In the genomic region with DNA sequence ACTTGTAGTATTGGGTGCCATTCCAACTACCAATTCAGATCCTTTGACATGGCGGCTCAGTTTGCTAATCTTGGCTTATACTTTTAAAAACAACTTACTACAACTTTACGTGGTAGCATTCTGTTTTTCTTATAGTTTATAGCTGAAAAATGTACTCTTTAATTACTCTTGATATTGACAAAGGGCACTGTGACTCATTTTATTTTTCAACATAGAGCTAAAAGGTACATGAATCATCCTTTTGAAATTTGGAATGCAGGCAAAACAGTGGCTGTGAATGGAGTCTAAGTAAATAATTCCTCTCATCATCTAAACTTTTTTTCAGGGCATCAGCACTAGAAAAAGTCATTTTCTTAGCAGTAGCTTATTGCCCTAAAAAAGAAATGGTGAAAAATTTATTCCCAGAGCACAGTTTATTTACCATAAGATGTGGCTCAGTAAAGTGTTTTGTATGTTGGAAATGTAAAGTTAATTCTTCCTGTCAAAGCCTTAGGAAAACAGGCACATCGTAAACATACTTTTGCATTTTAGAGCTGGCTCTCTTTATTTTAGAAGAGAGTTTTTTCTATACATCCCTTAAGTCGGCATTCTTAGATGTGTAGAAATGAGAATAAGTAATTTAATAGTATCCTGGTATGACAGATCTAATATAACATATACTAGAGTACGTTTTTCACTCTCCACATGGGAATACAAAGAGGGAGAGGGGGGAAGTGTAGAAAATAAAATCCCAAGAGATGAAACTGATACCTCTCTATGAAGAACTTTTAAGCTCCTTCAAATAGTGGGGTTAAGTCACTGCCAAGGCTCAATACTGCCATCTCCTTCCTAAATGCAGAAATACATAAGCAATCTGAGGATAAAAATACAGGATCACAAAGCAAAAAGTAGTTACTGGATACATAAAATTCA, we compare ENCODE assay signal across 1 cellular context.
A peak's percentile ranks its signal among the peaks of the same experiment; 100 is the strongest.
TF ChIP-seq lines count a peak whose summit lies in the region.

No MANE protein-coding gene starts in this region.

TF ChIP-seq in A549, 52 proteins besides CTCF, POLR2A, EP300 and RAD21 (continued from another document):
- no peak for TF ChIP-seq ATOH8 (CRISPR knock-in tag; IDR thresholded peaks at IDR 0.05; ENCODE audit: low read depth)
- TF ChIP-seq ZSCAN20 (CRISPR knock-in tag; IDR thresholded peaks at IDR 0.05) = no peak
- TF ChIP-seq CHD4 (IDR thresholded peaks at IDR 0.05; ENCODE audit: borderline replicate concordance) = no peak
- TF ChIP-seq TFCP2L1 (CRISPR knock-in tag; IDR thresholded peaks at IDR 0.05) = no peak
- TF ChIP-seq, protein P1, sequence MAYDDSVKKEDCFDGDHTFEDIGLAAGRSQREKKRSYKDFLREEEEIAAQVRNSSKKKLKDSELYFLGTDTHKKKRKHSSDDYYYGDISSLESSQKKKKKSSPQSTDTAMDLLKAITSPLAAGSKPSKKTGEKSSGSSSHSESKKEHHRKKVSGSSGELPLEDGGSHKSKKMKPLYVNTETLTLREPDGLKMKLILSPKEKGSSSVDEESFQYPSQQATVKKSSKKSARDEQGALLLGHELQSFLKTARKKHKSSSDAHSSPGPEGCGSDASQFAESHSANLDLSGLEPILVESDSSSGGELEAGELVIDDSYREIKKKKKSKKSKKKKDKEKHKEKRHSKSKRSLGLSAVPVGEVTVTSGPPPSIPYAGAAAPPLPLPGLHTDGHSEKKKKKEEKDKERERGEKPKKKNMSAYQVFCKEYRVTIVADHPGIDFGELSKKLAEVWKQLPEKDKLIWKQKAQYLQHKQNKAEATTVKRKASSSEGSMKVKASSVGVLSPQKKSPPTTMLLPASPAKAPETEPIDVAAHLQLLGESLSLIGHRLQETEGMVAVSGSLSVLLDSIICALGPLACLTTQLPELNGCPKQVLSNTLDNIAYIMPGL (CRISPR knock-in tag; IDR thresholded peaks at IDR 0.05; ENCODE audit: borderline replicate concordance) = no peak
- TF ChIP-seq MAZ (IDR thresholded peaks at IDR 0.05; ENCODE audit: borderline replicate concordance, low read depth, low read length) = no peak
- TF ChIP-seq, protein P2, sequence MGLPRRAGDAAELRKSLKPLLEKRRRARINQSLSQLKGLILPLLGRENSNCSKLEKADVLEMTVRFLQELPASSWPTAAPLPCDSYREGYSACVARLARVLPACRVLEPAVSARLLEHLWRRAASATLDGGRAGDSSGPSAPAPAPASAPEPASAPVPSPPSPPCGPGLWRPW (IDR thresholded peaks at IDR 0.05) = no peak
- TF ChIP-seq MAX (IDR thresholded peaks at IDR 0.05) = 0 out of 2 replicates have a peak, but pooled peaks have one; percentile 16
- TF ChIP-seq CHD2 (IDR thresholded peaks at IDR 0.05; ENCODE audit: low read length, partially characterized antibody) = no peak
- no peak for TF ChIP-seq NR3C1 (IDR thresholded peaks at IDR 0.05)
- TF ChIP-seq FOSB (CRISPR knock-in tag; IDR thresholded peaks at IDR 0.05) = no peak
- TF ChIP-seq ZC3H11A (IDR thresholded peaks at IDR 0.05) = no peak
- TF ChIP-seq BCL3 (IDR thresholded peaks at IDR 0.05) = 0 out of 3 replicates have a peak, but pooled peaks have one; percentile 30
- TF ChIP-seq E2F6 (IDR thresholded peaks at IDR 0.05; ENCODE audit: borderline replicate concordance, low read depth) = no peak
- TF ChIP-seq EHMT2 (IDR thresholded peaks at IDR 0.05; ENCODE audit: low read depth) = peak; percentile 6
- no peak for TF ChIP-seq ESRRA (IDR thresholded peaks at IDR 0.05; ENCODE audit: borderline replicate concordance, low read length)
- TF ChIP-seq CBX2 (IDR thresholded peaks at IDR 0.05; ENCODE audit: borderline replicate concordance, low read depth) = no peak
- no peak for TF ChIP-seq HDAC2 (IDR thresholded peaks at IDR 0.05)
- no peak for TF ChIP-seq REST (IDR thresholded peaks at IDR 0.05)
- no peak for TF ChIP-seq POLR2AphosphoS2 (conservative IDR thresholded peaks at IDR 0.05; ENCODE audit: low read length)
- TF ChIP-seq EHF (CRISPR knock-in tag; IDR thresholded peaks at IDR 0.05) = no peak
- no peak for TF ChIP-seq FOXS1 (CRISPR knock-in tag; IDR thresholded peaks at IDR 0.05)
- TF ChIP-seq, protein P3, sequence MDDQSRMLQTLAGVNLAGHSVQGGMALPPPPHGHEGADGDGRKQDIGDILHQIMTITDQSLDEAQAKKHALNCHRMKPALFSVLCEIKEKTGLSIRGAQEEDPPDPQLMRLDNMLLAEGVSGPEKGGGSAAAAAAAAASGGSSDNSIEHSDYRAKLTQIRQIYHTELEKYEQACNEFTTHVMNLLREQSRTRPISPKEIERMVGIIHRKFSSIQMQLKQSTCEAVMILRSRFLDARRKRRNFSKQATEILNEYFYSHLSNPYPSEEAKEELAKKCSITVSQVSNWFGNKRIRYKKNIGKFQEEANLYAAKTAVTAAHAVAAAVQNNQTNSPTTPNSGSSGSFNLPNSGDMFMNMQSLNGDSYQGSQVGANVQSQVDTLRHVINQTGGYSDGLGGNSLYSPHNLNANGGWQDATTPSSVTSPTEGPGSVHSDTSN (IDR thresholded peaks at IDR 0.05) = no peak
- TF ChIP-seq RCOR1 (IDR thresholded peaks at IDR 0.05; ENCODE audit: low read depth, low read length) = no peak
- no peak for TF ChIP-seq HOXB13 (CRISPR knock-in tag; IDR thresholded peaks at IDR 0.05; ENCODE audit: low read depth)
- no peak for TF ChIP-seq NFE2L2 (conservative IDR thresholded peaks at IDR 0.05; ENCODE audit: low read length)
- no peak for TF ChIP-seq USF2 (IDR thresholded peaks at IDR 0.05)
- TF ChIP-seq RNF2 (IDR thresholded peaks at IDR 0.05; ENCODE audit: borderline replicate concordance, low read depth) = no peak
- peak; percentile 93 for TF ChIP-seq JUNB (IDR thresholded peaks at IDR 0.05)
- no peak for TF ChIP-seq HOXB5 (CRISPR knock-in tag; IDR thresholded peaks at IDR 0.05)
- TF ChIP-seq RARB (CRISPR knock-in tag; IDR thresholded peaks at IDR 0.05) = no peak
- no peak for TF ChIP-seq HOXA7 (CRISPR knock-in tag; IDR thresholded peaks at IDR 0.05)
- TF ChIP-seq ZNF302 (CRISPR knock-in tag; IDR thresholded peaks at IDR 0.05) = no peak
- no peak for TF ChIP-seq ZFP36 (IDR thresholded peaks at IDR 0.05; ENCODE audit: borderline replicate concordance, partially characterized antibody)
- TF ChIP-seq SREBF2 (IDR thresholded peaks at IDR 0.05) = no peak
- 0 out of 5 replicates have a peak, but pooled peaks of 1 of the 2 experiments have one; percentile 22 for TF ChIP-seq JUN (IDR thresholded peaks at IDR 0.05)
- no peak for TF ChIP-seq NPAS2 (CRISPR knock-in tag; IDR thresholded peaks at IDR 0.05; ENCODE audit: borderline replicate concordance)
- peak; percentile 92 for TF ChIP-seq FOSL2 (IDR thresholded peaks at IDR 0.05)
- peak; percentile 94 for TF ChIP-seq FOSL2 (CRISPR knock-in tag; IDR thresholded peaks at IDR 0.05)
- peak; percentile 68 for TF ChIP-seq SMC3 (IDR thresholded peaks at IDR 0.05)
- peak; percentile 84; the same call in 1 of the 2 replicates for TF ChIP-seq GATA3 (IDR thresholded peaks at IDR 0.05; ENCODE audit: borderline replicate concordance)
- TF ChIP-seq KDM5A (IDR thresholded peaks at IDR 0.05) = no peak
- peak in 1 of 2 experiments; percentile 39; a peak in 2 of 4 replicates for TF ChIP-seq CEBPB (IDR thresholded peaks at IDR 0.05)
- no peak for TF ChIP-seq BHLHE40 (IDR thresholded peaks at IDR 0.05; ENCODE audit: low read depth, low read length)
- no peak for TF ChIP-seq PHF8 (IDR thresholded peaks at IDR 0.05; ENCODE audit: borderline replicate concordance, low read depth)
- TF ChIP-seq MAFK (IDR thresholded peaks at IDR 0.05; ENCODE audit: partially characterized antibody) = no peak
